8 cellular contexts compared by ENCODE assay signal in genomic region chr19:48325265-48325910, GRCh38. TPM values are rescaled to one million over a fixed set of nuclear protein-coding genes. Genes with fewer than 3 reads are reported as not detected.
DNase-seq lines count a peak whose midpoint lies in the region; ATAC-seq and TF ChIP-seq lines count a peak whose summit lies in the region.

TSS of gene EMP3 (plus strand) at chr19:48325552. CDS start at chr19:48326845, 1,293 bp downstream.

- H3K27me3 Mint-ChIP-seq in activated naive CD4-positive, alpha-beta T cell treated with anti-CD3 and anti-CD28 coated beads, Interleukin-2, amount 10 ng/mL, durations not matched to agents 7 days and 5 days: no peaks in the 10 kb centered on the region

- POLR2A ChIA-PET in AG04450 (lab: Yijun Ruan, JAX): interaction anchor here (0.6 to 1.0 kb wide), 3 partner anchors 9 to 1434 kb away, joined by 3 to 4 read pairs (median 3); no protein-coding TSS in a partner anchor

- no peaks in the 10 kb centered on the region for H3K27me3 ChIP-seq in AG04450 (ENCODE audit: control insufficient read depth, insufficient read depth, low read length)
- no peaks in the 10 kb centered on the region for H3K27me3 ChIP-seq in HAP-1 (ENCODE audit: low read depth)

- H3K4me1 Mint-ChIP-seq in activated naive CD4-positive, alpha-beta T cell treated with anti-CD3 and anti-CD28 coated beads, Interleukin-2, amount 10 ng/mL, durations not matched to agents 7 days and 5 days: peaks cover 85% of the 10 kb centered on the region

- peak within 1 kb of the TSS; percentile 95 for H3K27ac ChIP-seq in AG04450 (ENCODE audit: low read depth, low read length)
- peak within 1 kb of the TSS; percentile 83 for H3K27ac ChIP-seq in urinary bladder (ENCODE audit: low read depth)

- peak; percentile 80 for DNase-seq in AG04450 (ENCODE audit: low read depth, low spot score)
- peak; percentile 83 to 92 for DNase-seq in HAP-1 (ENCODE audit: low spot score in 2 of 2)
- DNase-seq in activated naive CD4-positive, alpha-beta T cell treated with anti-CD3 and anti-CD28 coated beads, Interleukin-2, amount 10 ng/mL, durations not matched to agents 7 days and 5 days: peak; percentile 94
- peak; percentile 91 for DNase-seq in Right ventricle myocardium inferior (ENCODE audit: missing footprints)
- no peak for DNase-seq in pulmonary artery endothelial cell (ENCODE audit: low read depth, low spot score)

- CTCF ChIA-PET in AG04450 (lab: Charles Lee): interaction anchor here (1.4 to 5.3 kb wide), 2 partner anchors 8 to 16 kb away, joined by 4 to 29 read pairs; no protein-coding TSS in a partner anchor
- CTCF ChIA-PET in activated naive CD4-positive, alpha-beta T cell treated with anti-CD3 and anti-CD28 coated beads, Interleukin-2, amount 10 ng/mL, durations not matched to agents 7 days and 5 days (lab: Charles Lee): interaction anchor here (1.0 to 8.0 kb wide), 2 partner anchors 8 to 59 kb away, joined by 3 to 179 read pairs; no protein-coding TSS in a partner anchor

- 1% methylated on average over 22 of the region's 22 CpGs for WGBS in urinary bladder

- no peak for TF ChIP-seq CTCF in AG04450 (IDR thresholded peaks at IDR 0.05; ENCODE audit: low read depth, low read length)

- intact Hi-C loops in Right ventricle myocardium inferior (cut with DNase I): loop anchor here (5.0 to 10.0 kb wide), 2 partner anchors 37 to 159 kb away; partner anchors contain the start of genes SYNGR4 and TMEM143

- H3K4me3 Mint-ChIP-seq in activated naive CD4-positive, alpha-beta T cell treated with anti-CD3 and anti-CD28 coated beads, Interleukin-2, amount 10 ng/mL, durations not matched to agents 7 days and 5 days: peak within 1 kb of the TSS; percentile 93

- peak within 1 kb of the TSS; percentile 92 for H3K27ac Mint-ChIP-seq in activated naive CD4-positive, alpha-beta T cell treated with anti-CD3 and anti-CD28 coated beads, Interleukin-2, amount 10 ng/mL, durations not matched to agents 7 days and 5 days

- H3K9me3 ChIP-seq in AG04450 (ENCODE audit: control insufficient read depth, insufficient read depth, low read length): peaks cover 2% of the 10 kb centered on the region; the same call in 1 of the 2 replicates
- no peaks in the 10 kb centered on the region for H3K9me3 ChIP-seq in HAP-1

- peaks cover 3% of the 10 kb centered on the region for H3K9me3 Mint-ChIP-seq in activated naive CD4-positive, alpha-beta T cell treated with anti-CD3 and anti-CD28 coated beads, Interleukin-2, amount 10 ng/mL, durations not matched to agents 7 days and 5 days

- peak within 1 kb of the TSS; percentile 83 for H3K4me3 ChIP-seq in AG04450 (ENCODE audit: low read depth, low read length)
- peak within 1 kb of the TSS; percentile 36 for H3K4me3 ChIP-seq in HAP-1
- peak within 1 kb of the TSS; percentile 47 for H3K4me3 ChIP-seq in urinary bladder (ENCODE audit: low read depth, low read length)

- ATAC-seq in SK-N-SH treated with all-trans-retinoic acid at 6 μM for 48 hours (peak; percentile 54), Right ventricle myocardium inferior (peak; percentile 43), HG03460 (IDR thresholded peaks at IDR 0.05; ENCODE audit: unreplicated experiment) (no peak)

- peaks cover 17% of the 10 kb centered on the region for H3K4me1 ChIP-seq in HAP-1
- H3K4me1 ChIP-seq in urinary bladder (ENCODE audit: insufficient read depth): peaks cover 3% of the 10 kb centered on the region

- in situ Hi-C loops in HAP-1 (cut with MboI; ENCODE audit: low sequenced_read_pairs): no loop called here

- H3K36me3 Mint-ChIP-seq in activated naive CD4-positive, alpha-beta T cell treated with anti-CD3 and anti-CD28 coated beads, Interleukin-2, amount 10 ng/mL, durations not matched to agents 7 days and 5 days: peaks cover 53% of the 10 kb centered on the region

- H3K36me3 ChIP-seq in HAP-1 (replicated peaks): no peaks in the 10 kb centered on the region
- H3K36me3 ChIP-seq in urinary bladder (ENCODE audit: insufficient read depth): no peaks in the 10 kb centered on the region

TF ChIP-seq in SK-N-SH treated with all-trans-retinoic acid at 6 μM for 48 hours, 23 proteins besides CTCF, POLR2A, EP300 and RAD21:
- TF ChIP-seq ZC3H10 (CRISPR knock-in tag; IDR thresholded peaks at IDR 0.05) (no peak), ISL1 (CRISPR knock-in tag; IDR thresholded peaks at IDR 0.05) (no peak), PATZ1 (CRISPR knock-in tag; IDR thresholded peaks at IDR 0.05; ENCODE audit: borderline replicate concordance) (no peak), PPARA (CRISPR knock-in tag; IDR thresholded peaks at IDR 0.05; ENCODE audit: borderline replicate concordance) (no peak)
TF ChIP-seq in SK-N-SH treated with all-trans-retinoic acid at 6 μM for 48 hours: peak in this region for 0.

RNA-seq across cellular contexts. Expression of gene EMP3, which starts in this region (rescaled TPM):
- polyA plus RNA-seq in AG04450 (2011; rRNA removed): 227 and 341 TPM in 2 replicates
- polyA minus RNA-seq in AG04450 (2011; rRNA and poly(A)+ RNA removed): 291 and 415 TPM in 2 replicates
- 54.3 TPM for total RNA-seq in Right ventricle myocardium inferior
- 51.2 and 82.6 TPM in 2 replicates for total RNA-seq in pulmonary artery endothelial cell
- total RNA-seq in urinary bladder: 81.3 TPM
- polyA plus RNA-seq in urinary bladder: 159 TPM
